Comparison of ENCODE assay signal across 8 cellular contexts in the genomic region with DNA sequence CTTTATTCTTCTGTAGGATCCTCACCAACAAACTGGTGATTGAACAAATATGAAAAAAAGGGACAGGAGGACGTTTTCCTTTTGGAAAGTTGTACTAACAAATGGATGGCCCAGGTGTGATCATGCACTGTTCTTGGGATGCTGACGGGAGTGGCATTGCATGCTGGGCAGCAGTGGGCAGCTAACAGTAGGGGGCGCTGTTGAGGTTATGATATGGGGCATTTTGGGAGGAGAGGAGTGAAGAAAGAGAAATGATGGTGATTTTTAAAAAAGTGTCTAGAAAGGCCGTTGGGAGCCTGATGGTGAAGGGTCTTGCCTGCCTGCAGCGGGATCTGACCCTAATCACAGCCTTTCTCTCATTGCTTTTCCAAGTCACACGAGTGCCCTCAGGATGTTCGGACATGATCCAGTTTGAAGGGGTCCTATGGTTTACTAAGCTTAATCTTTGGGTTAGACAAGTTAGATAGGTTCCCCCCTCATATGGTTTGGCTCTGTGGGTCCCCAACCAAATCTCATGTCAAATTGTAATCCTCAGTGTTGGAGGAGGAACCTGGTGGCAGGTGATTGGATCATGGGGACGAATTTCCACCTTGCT. TPM values are rescaled to one million over a fixed set of nuclear protein-coding genes. Genes with fewer than 3 reads are reported as not detected.
A peak's percentile ranks its signal among the peaks of the same experiment; 100 is the strongest.
DNase-seq lines count a peak whose midpoint lies in the region; ATAC-seq and TF ChIP-seq lines count a peak whose summit lies in the region.

No MANE protein-coding gene starts in this region.

- H3K36me3 ChIP-seq in left ventricle myocardium inferior: no peaks in the 10 kb centered on the region

- no peak for ATAC-seq in HG02840 (IDR thresholded peaks at IDR 0.05; ENCODE audit: low FRiP score, unreplicated experiment)

- intact Hi-C loops in left ventricle myocardium inferior (cut with micrococcal nuclease): no loop called here

- no peaks in the 10 kb centered on the region for H3K9me3 ChIP-seq in left ventricle myocardium inferior (replicated peaks)

- H3K4me3 ChIP-seq in left ventricle myocardium inferior: no peak overlapping the region

- TF ChIP-seq CTCF in AG09319 (IDR thresholded peaks at IDR 0.05; ENCODE audit: low read depth, low read length): peak; percentile 47
- peak; percentile 64 for TF ChIP-seq CTCF in left ventricle myocardium inferior (IDR thresholded peaks at IDR 0.05; ENCODE audit: borderline replicate concordance)

- in situ Hi-C loops in KBM-7 (cut with MboI; ENCODE audit: low pct_unique_long_range_greater_than_20kb, low sequenced_read_pairs): no loop called here

- no peak for DNase-seq in AG09319 (ENCODE audit: extremely low read depth, low read depth)
- peak; percentile 24 for DNase-seq in KBM-7
- DNase-seq in activated T-cell treated with anti-CD3 and anti-CD28 coated beads for 4 hours: peak; percentile 23
- DNase-seq in left ventricle myocardium inferior: peak; percentile 20
- DNase-seq in stimulated activated CD8-positive, alpha-beta memory T cell treated with anti-CD3 and anti-CD28 coated beads, Interleukin-4, amount 100 ng/mL, for 48 hours: peak; percentile 85
- DNase-seq in putamen (ENCODE audit: low spot score): no peak
- no peak for DNase-seq in NCI-H1105 treated with DMSO at 0.1 percent for 48 hours (lab: John Stamatoyannopoulos, UW)

- peaks cover 3% of the 10 kb centered on the region for H3K27me3 ChIP-seq in left ventricle myocardium inferior (ENCODE audit: low read depth)

- no peaks in the 10 kb centered on the region for H3K4me1 ChIP-seq in left ventricle myocardium inferior

- no peak overlapping the region for H3K27ac ChIP-seq in left ventricle myocardium inferior (replicated peaks)

RNA-seq across cellular contexts. Expression of gene PRTG, which starts 46.2 kb away (rescaled TPM):
- total RNA-seq in left ventricle myocardium inferior: 0.69 TPM

Comparison
In these comparisons a context has a peak if more than half of its experiments do, and no peak if none do; other contexts are left out.
1. DNase-seq: peak in KBM-7 (single experiment), activated T-cell treated with anti-CD3 and anti-CD28 coated beads for 4 hours (single experiment), left ventricle myocardium inferior (single experiment) and stimulated activated CD8-positive, alpha-beta memory T cell treated with anti-CD3 and anti-CD28 coated beads, Interleukin-4, amount 100 ng/mL, for 48 hours (single experiment); none in AG09319 (single experiment), putamen (single experiment) and NCI-H1105 treated with DMSO at 0.1 percent for 48 hours (single experiment).